Comparison of ENCODE assay signal across 8 cellular contexts in genomic region chr22:25564320-25564978, GRCh38. TPM values are rescaled to one million over a fixed set of nuclear protein-coding genes. Genes with fewer than 3 reads are reported as not detected.
DNase-seq lines count a peak whose midpoint lies in the region; ATAC-seq and TF ChIP-seq lines count a peak whose summit lies in the region.

GRK3 (plus strand) TSS chr22:25564675; CDS start chr22:25565041, 366 bp downstream.

- H3K4me2 ChIP-seq in BLaER1 (peak within 1 kb of the TSS; percentile 98), skeletal muscle satellite cell (ENCODE audit: low read length) (peak within 1 kb of the TSS; percentile 88)

- H3K27ac Mint-ChIP-seq in T-helper 17 cell: peak within 1 kb of the TSS; percentile 69

- peaks cover 74% of the 10 kb centered on the region for H3K4me1 ChIP-seq in BLaER1
- peaks cover 18% of the 10 kb centered on the region for H3K4me1 ChIP-seq in iPS-15b (ENCODE audit: control insufficient read depth, insufficient read depth, low read length)
- peaks cover 14% of the 10 kb centered on the region for H3K4me1 ChIP-seq in skeletal muscle satellite cell (ENCODE audit: control insufficient read depth, insufficient read depth, low read length)

- peaks cover 3% of the 10 kb centered on the region for H3K36me3 Mint-ChIP-seq in T-helper 17 cell (ENCODE audit: low read depth)

- no peak for TF ChIP-seq CTCF in astrocyte of the spinal cord (IDR thresholded peaks at IDR 0.05; ENCODE audit: low read depth, low read length)

- H3K9me3 ChIP-seq in BLaER1 (no peaks in the 10 kb centered on the region), T-helper 17 cell (ENCODE audit: control insufficient read depth, low read length, poor library complexity, severe bottlenecking) (no peaks in the 10 kb centered on the region), iPS-15b (ENCODE audit: control insufficient read depth, insufficient read depth, low read length) (no peaks in the 10 kb centered on the region), skeletal muscle satellite cell (replicated peaks; ENCODE audit: low read length) (no peaks in the 10 kb centered on the region)

- peak within 1 kb of the TSS; percentile 96 for H3K4me3 Mint-ChIP-seq in T-helper 17 cell

- H4K20me1 ChIP-seq in BLaER1: peaks cover 33% of the 10 kb centered on the region

- peak; percentile 73 for DNase-seq in Jurkat, Clone E6-1 (ENCODE audit: low read depth, low spot score)
- DNase-seq in T-helper 17 cell (peak in 2 of 3 donors; percentile 7 to 12), astrocyte of the spinal cord (ENCODE audit: low read depth, low spot score) (peak; percentile 14)

- H3K9ac ChIP-seq in BLaER1: peak within 1 kb of the TSS; percentile 92
- peak within 1 kb of the TSS; percentile 56 for H3K9ac ChIP-seq in iPS-15b (ENCODE audit: low read depth, low read length)
- peak within 1 kb of the TSS; percentile 63 for H3K9ac ChIP-seq in skeletal muscle satellite cell (ENCODE audit: low read depth, low read length)

- H3K27me3 Mint-ChIP-seq in T-helper 17 cell: peaks cover 52% of the 10 kb centered on the region

- H3K27me3 ChIP-seq in BLaER1: no peaks in the 10 kb centered on the region
- peaks cover 14% of the 10 kb centered on the region for H3K27me3 ChIP-seq in iPS-15b (ENCODE audit: control insufficient read depth, insufficient read depth, low read length)
- peaks cover 55% of the 10 kb centered on the region for H3K27me3 ChIP-seq in skeletal muscle satellite cell (ENCODE audit: control insufficient read depth, insufficient read depth, low read length)

- H3K36me3 ChIP-seq in BLaER1 (no peaks in the 10 kb centered on the region; the same call in 1 of the 2 replicates), iPS-15b (ENCODE audit: control insufficient read depth, insufficient read depth, low read length) (no peaks in the 10 kb centered on the region), skeletal muscle satellite cell (ENCODE audit: insufficient read depth, low read length) (no peaks in the 10 kb centered on the region)

- H3K4me3 ChIP-seq in BLaER1 (peak within 1 kb of the TSS; percentile 99), astrocyte of the spinal cord (ENCODE audit: low read depth, low read length) (peak within 1 kb of the TSS; percentile 51), iPS-15b (ENCODE audit: low read depth, low read length) (peak within 1 kb of the TSS; percentile 86), skeletal muscle satellite cell (ENCODE audit: low read length) (peak within 1 kb of the TSS; percentile 83)
- H3K4me3 ChIP-seq in Jurkat, Clone E6-1 (ENCODE audit: low read length): peak within 1 kb of the TSS; percentile 99

- H3K27ac ChIP-seq in BLaER1: peak within 1 kb of the TSS; percentile 87

- H3K4me1 Mint-ChIP-seq in T-helper 17 cell: peaks cover 15% of the 10 kb centered on the region

- in situ Hi-C loops in astrocyte of the spinal cord (cut with HindIII; ENCODE audit: low sequenced_read_pairs): no loop called here

- ATAC-seq in GM19372 (IDR thresholded peaks at IDR 0.05; ENCODE audit: low read depth, unreplicated experiment) (peak; percentile 38), T-helper 17 cell (peak; percentile 57), HG03378 (IDR thresholded peaks at IDR 0.05; ENCODE audit: unreplicated experiment) (no peak)

RNA-seq across cellular contexts. Expression of gene GRK3, which starts in this region (rescaled TPM):
- 37.7 TPM for polyA plus RNA-seq in Jurkat, Clone E6-1 (2012; ENCODE audit: insufficient read depth, insufficient read length)
- total RNA-seq in T-helper 17 cell: 1 to 10 TPM; 3.2 to 6.9 TPM
- total RNA-seq in skeletal muscle satellite cell (2012; rRNA removed): 1.7 and 2.5 TPM in 2 replicates

Comparison
In these comparisons a context has a peak if more than half of its experiments do, and no peak if none do; other contexts are left out.
1. DNase-seq: peak in every context shown above with its lines; median percentile 73 in Jurkat, Clone E6-1; 14 in astrocyte of the spinal cord; 10 in T-helper 17 cell.